In genomic region chr17:74833501-74834361, GRCh38 we compare ENCODE assay signal across 1 cellular context.
TF ChIP-seq lines count a peak whose summit lies in the region.

No MANE protein-coding gene starts in this region.

TF ChIP-seq in K562, 482 proteins besides CTCF, POLR2A, EP300 and RAD21:
- TF ChIP-seq TCF7 (IDR thresholded peaks at IDR 0.05; ENCODE audit: borderline replicate concordance) (no peak), SMAD2 (IDR thresholded peaks at IDR 0.05; ENCODE audit: low read depth, low read length) (no peak), ZBTB49 (CRISPR knock-in tag; IDR thresholded peaks at IDR 0.05; ENCODE audit: borderline replicate concordance) (no peak), ZNF212 (CRISPR knock-in tag; IDR thresholded peaks at IDR 0.05) (no peak), CBX3 (IDR thresholded peaks at IDR 0.05; ENCODE audit: borderline replicate concordance in 1 of 2, low read length in 2 of 2) (no peak), ZHX1 (conservative IDR thresholded peaks at IDR 0.05; ENCODE audit: low read length) (no peak), TEAD4 (IDR thresholded peaks at IDR 0.05; ENCODE audit: low read length) (no peak), TEAD4 (CRISPR knock-in tag; IDR thresholded peaks at IDR 0.05; ENCODE audit: borderline replicate concordance) (no peak), DACH1 (IDR thresholded peaks at IDR 0.05; ENCODE audit: partially characterized antibody) (no peak), PHF20 (IDR thresholded peaks at IDR 0.05; ENCODE audit: partially characterized antibody) (no peak), NUFIP1 (IDR thresholded peaks at IDR 0.05; ENCODE audit: partially characterized antibody) (no peak), CXXC5 (CRISPR knock-in tag; IDR thresholded peaks at IDR 0.05) (no peak), SMARCC2 (IDR thresholded peaks at IDR 0.05; ENCODE audit: low read depth) (no peak), FOXO4 (CRISPR knock-in tag; IDR thresholded peaks at IDR 0.05) (no peak), NFRKB (IDR thresholded peaks at IDR 0.05; ENCODE audit: low read depth) (no peak), ZNF644 (tag; IDR thresholded peaks at IDR 0.05; ENCODE audit: low read depth) (no peak)
- TF ChIP-seq, protein P1, sequence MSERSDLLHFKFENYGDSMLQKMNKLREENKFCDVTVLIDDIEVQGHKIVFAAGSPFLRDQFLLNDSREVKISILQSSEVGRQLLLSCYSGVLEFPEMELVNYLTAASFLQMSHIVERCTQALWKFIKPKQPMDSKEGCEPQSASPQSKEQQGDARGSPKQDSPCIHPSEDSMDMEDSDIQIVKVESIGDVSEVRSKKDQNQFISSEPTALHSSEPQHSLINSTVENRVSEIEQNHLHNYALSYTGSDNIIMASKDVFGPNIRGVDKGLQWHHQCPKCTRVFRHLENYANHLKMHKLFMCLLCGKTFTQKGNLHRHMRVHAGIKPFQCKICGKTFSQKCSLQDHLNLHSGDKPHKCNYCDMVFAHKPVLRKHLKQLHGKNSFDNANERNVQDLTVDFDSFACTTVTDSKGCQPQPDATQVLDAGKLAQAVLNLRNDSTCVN (CRISPR knock-in tag; IDR thresholded peaks at IDR 0.05): no peak
